Comparison of ENCODE assay signal across 1 cellular context in the genomic region with DNA sequence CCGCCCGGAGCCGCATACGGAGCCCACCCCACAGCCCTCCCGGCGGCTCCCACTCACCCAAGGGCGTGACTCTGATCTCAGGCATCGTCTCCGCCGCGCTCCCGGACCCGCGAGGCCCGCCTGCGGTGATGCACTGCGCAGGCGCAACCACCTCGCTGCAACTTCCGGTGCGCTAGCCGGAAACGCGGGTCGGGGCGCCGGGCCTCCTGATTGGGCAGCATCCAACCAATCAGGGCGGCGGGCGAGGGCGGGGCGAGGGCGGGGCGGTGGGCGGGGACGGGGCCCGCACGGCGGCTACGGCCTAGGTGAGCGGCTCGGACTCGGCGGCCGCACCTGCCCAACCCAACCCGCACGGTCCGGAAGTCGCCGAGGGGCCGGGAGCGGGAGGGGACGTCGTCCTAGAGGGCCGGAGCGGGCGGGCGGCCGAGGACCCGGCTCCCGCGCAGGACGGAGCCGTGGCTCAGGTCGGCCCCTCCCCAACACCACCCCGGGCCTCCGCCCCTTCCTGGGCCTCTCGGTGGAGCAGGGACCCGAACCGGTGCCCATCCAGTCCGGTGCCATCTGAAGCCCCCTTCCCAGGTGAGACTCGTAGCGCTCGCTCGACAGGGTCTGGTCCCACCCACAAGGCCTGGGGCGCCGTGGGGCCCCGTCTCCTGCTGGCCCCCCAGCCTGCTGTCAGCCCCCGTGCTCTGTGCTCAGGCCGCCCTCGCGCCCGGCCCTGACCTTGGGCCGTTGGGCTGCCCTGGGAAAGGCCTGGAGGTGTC.
TF ChIP-seq lines count a peak whose summit lies in the region.

Gene CPTP, plus strand, starts transcription at position 279 of the 764 bp plus-strand sequence. CDS start 2,109 bp downstream, outside the sequence.
Gene INTS11, minus strand, starts transcription at position 137 of the 764 bp plus-strand sequence. Its CDS starts 52 bp downstream, at position 85.

TF ChIP-seq in WTC11, 78 proteins besides CTCF, POLR2A, EP300 and RAD21 (continued from another document and continues in another):
- TF ChIP-seq, protein P1, sequence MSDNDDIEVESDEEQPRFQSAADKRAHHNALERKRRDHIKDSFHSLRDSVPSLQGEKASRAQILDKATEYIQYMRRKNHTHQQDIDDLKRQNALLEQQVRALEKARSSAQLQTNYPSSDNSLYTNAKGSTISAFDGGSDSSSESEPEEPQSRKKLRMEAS (CRISPR knock-in tag; IDR thresholded peaks at IDR 0.05), result peak; percentile 65; the same call in 1 of the 2 replicates
- no peak for TF ChIP-seq ZBTB21 (CRISPR knock-in tag; IDR thresholded peaks at IDR 0.05; ENCODE audit: borderline replicate concordance)
- no peak for TF ChIP-seq PRDM15 (CRISPR knock-in tag; IDR thresholded peaks at IDR 0.05)
- no peak for TF ChIP-seq CREB1 (CRISPR knock-in tag; IDR thresholded peaks at IDR 0.05)
- no peak for TF ChIP-seq SOX15 (CRISPR knock-in tag; IDR thresholded peaks at IDR 0.05)
- TF ChIP-seq FOXP4 (CRISPR knock-in tag; IDR thresholded peaks at IDR 0.05), result peak; percentile 66; the same call in 1 of the 2 replicates
- no peak for TF ChIP-seq JAZF1 (CRISPR knock-in tag; IDR thresholded peaks at IDR 0.05)
- TF ChIP-seq RELA (CRISPR knock-in tag; IDR thresholded peaks at IDR 0.05; ENCODE audit: borderline replicate concordance), result 0 out of 2 replicates have a peak, but pooled peaks have one; percentile 54
- TF ChIP-seq NFYB (CRISPR knock-in tag; conservative IDR thresholded peaks at IDR 0.05; ENCODE audit: low read depth), result peak; percentile 84
- no peak for TF ChIP-seq ZNF281 (CRISPR knock-in tag; IDR thresholded peaks at IDR 0.05)
- TF ChIP-seq, protein P2, sequence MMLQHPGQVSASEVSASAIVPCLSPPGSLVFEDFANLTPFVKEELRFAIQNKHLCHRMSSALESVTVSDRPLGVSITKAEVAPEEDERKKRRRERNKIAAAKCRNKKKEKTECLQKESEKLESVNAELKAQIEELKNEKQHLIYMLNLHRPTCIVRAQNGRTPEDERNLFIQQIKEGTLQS (CRISPR knock-in tag; conservative IDR thresholded peaks at IDR 0.05), result no peak
- no peak for TF ChIP-seq NFE2L1 (CRISPR knock-in tag; IDR thresholded peaks at IDR 0.05)
- no peak for TF ChIP-seq ATF2 (CRISPR knock-in tag; IDR thresholded peaks at IDR 0.05; ENCODE audit: borderline replicate concordance, low read depth)
- no peak for TF ChIP-seq ESRRA (CRISPR knock-in tag; IDR thresholded peaks at IDR 0.05; ENCODE audit: borderline replicate concordance)
- TF ChIP-seq ZNF416 (CRISPR knock-in tag; IDR thresholded peaks at IDR 0.05), result no peak
- TF ChIP-seq ZNF532 (CRISPR knock-in tag; IDR thresholded peaks at IDR 0.05; ENCODE audit: borderline replicate concordance), result no peak
- TF ChIP-seq IRF1 (CRISPR knock-in tag; IDR thresholded peaks at IDR 0.05), result no peak
- no peak for TF ChIP-seq PRRX2 (CRISPR knock-in tag; IDR thresholded peaks at IDR 0.05)
- TF ChIP-seq NR2C2 (CRISPR knock-in tag; IDR thresholded peaks at IDR 0.05), result no peak
- no peak for TF ChIP-seq ZNF232 (CRISPR knock-in tag; IDR thresholded peaks at IDR 0.05)
- no peak for TF ChIP-seq CDX4 (CRISPR knock-in tag; IDR thresholded peaks at IDR 0.05; ENCODE audit: borderline replicate concordance)
- TF ChIP-seq MYBL2 (CRISPR knock-in tag; IDR thresholded peaks at IDR 0.05), result peak; percentile 81; the same call in 1 of the 2 replicates
- no peak for TF ChIP-seq AFF4 (CRISPR knock-in tag; IDR thresholded peaks at IDR 0.05; ENCODE audit: borderline replicate concordance)
- TF ChIP-seq TEAD1 (CRISPR knock-in tag; IDR thresholded peaks at IDR 0.05), result 0 out of 2 replicates have a peak, but pooled peaks have one; percentile 34
- TF ChIP-seq GABPB1 (CRISPR knock-in tag; IDR thresholded peaks at IDR 0.05), result no peak; the same call in 1 of the 2 replicates
- no peak for TF ChIP-seq ZNF138 (CRISPR knock-in tag; conservative IDR thresholded peaks at IDR 0.05)
